In genomic region chr6:151389640-151390275, GRCh38 we compare ENCODE assay signal across 8 cellular contexts. TPM values are rescaled to one million over a fixed set of nuclear protein-coding genes. Genes with fewer than 3 reads are reported as not detected.
DNase-seq lines count a peak whose midpoint lies in the region; ATAC-seq and TF ChIP-seq lines count a peak whose summit lies in the region.

No MANE protein-coding gene starts in this region.

- intact Hi-C loops in Right ventricle myocardium superior (cut with DNase I), result no loop called here

- no peak for TF ChIP-seq CTCF in omental fat pad (IDR thresholded peaks at IDR 0.05)

- DNase-seq in DMS153 (lab: John Stamatoyannopoulos, UW) (peak; percentile 43), NCI-H82 treated with DMSO at 0.1 percent for 48 hours (lab: John Stamatoyannopoulos, UW; ENCODE audit: unreplicated experiment) (peak; percentile 30), Right ventricle myocardium superior (peak; percentile 79), omental fat pad (ENCODE audit: low spot score) (peak; percentile 35)
- no peak for DNase-seq in effector CD4-positive, alpha-beta T cell

- ATAC-seq in GM19328 (IDR thresholded peaks at IDR 0.05; ENCODE audit: unreplicated experiment), result peak; percentile 67
- ATAC-seq in HG03342 (IDR thresholded peaks at IDR 0.05; ENCODE audit: unreplicated experiment), result peak; percentile 67
- peak; percentile 30 for ATAC-seq in Right ventricle myocardium superior (ENCODE audit: poor library complexity)
- no peak for ATAC-seq in omental fat pad (ENCODE audit: low FRiP score)

- 0 to 1% (median 0%) methylated on average over 45 to 54 of the region's 54 CpGs for WGBS in adipose tissue, 3 donors

- H3K27ac ChIP-seq in adipose tissue (ENCODE audit: low read depth, low read length), result peak overlapping the region; percentile 92

RNA-seq across cellular contexts. Expression of gene ZBTB2, which starts 1.6 kb away (rescaled TPM):
- polyA plus RNA-seq in adipose tissue, result 10 to 100 TPM in 1 of 3 donors, 1 to 10 TPM in 2; 3.5 to 10.9 (median 9.8) TPM
- total RNA-seq in Right ventricle myocardium superior (4.1 TPM), omental fat pad (10 to 100 TPM in 3 of 4 donors, 1 to 10 TPM in 1; 9.3 to 27.1 (median 16.6) TPM)
